In genomic region chr7:66654275-66655112, GRCh38 we compare ENCODE assay signal across 1 cellular context.
TF ChIP-seq lines count a peak whose summit lies in the region.

No MANE protein-coding gene starts in this region.

TF ChIP-seq in HepG2, 621 proteins besides CTCF, POLR2A, EP300 and RAD21 (continued from another document and continues in another):
- TF ChIP-seq, protein P1, sequence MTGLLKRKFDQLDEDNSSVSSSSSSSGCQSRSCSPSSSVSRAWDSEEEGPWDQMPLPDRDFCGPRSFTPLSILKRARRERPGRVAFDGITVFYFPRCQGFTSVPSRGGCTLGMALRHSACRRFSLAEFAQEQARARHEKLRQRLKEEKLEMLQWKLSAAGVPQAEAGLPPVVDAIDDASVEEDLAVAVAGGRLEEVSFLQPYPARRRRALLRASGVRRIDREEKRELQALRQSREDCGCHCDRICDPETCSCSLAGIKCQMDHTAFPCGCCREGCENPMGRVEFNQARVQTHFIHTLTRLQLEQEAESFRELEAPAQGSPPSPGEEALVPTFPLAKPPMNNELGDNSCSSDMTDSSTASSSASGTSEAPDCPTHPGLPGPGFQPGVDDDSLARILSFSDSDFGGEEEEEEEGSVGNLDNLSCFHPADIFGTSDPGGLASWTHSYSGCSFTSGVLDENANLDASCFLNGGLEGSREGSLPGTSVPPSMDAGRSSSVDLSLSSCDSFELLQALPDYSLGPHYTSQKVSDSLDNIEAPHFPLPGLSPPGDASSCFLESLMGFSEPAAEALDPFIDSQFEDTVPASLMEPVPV (CRISPR knock-in tag; IDR thresholded peaks at IDR 0.05): no peak
- TF ChIP-seq, protein P2, sequence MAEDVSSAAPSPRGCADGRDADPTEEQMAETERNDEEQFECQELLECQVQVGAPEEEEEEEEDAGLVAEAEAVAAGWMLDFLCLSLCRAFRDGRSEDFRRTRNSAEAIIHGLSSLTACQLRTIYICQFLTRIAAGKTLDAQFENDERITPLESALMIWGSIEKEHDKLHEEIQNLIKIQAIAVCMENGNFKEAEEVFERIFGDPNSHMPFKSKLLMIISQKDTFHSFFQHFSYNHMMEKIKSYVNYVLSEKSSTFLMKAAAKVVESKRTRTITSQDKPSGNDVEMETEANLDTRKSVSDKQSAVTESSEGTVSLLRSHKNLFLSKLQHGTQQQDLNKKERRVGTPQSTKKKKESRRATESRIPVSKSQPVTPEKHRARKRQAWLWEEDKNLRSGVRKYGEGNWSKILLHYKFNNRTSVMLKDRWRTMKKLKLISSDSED (CRISPR knock-in tag; IDR thresholded peaks at IDR 0.05): no peak
- peak; percentile 63 for TF ChIP-seq TEAD3 (CRISPR knock-in tag; optimal IDR thresholded peaks at IDR 0.05; ENCODE audit: borderline replicate concordance)
- TF ChIP-seq KLF11 (CRISPR knock-in tag; IDR thresholded peaks at IDR 0.05): no peak
- TF ChIP-seq SMAD3 (CRISPR knock-in tag; IDR thresholded peaks at IDR 0.05): peak; percentile 78
- TF ChIP-seq, protein P3, sequence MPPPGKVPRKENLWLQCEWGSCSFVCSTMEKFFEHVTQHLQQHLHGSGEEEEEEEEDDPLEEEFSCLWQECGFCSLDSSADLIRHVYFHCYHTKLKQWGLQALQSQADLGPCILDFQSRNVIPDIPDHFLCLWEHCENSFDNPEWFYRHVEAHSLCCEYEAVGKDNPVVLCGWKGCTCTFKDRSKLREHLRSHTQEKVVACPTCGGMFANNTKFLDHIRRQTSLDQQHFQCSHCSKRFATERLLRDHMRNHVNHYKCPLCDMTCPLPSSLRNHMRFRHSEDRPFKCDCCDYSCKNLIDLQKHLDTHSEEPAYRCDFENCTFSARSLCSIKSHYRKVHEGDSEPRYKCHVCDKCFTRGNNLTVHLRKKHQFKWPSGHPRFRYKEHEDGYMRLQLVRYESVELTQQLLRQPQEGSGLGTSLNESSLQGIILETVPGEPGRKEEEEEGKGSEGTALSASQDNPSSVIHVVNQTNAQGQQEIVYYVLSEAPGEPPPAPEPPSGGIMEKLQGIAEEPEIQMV (CRISPR knock-in tag; IDR thresholded peaks at IDR 0.05; ENCODE audit: low read depth): 0 out of 2 replicates have a peak, but pooled peaks have one; percentile 63
- TF ChIP-seq ARHGAP35 (CRISPR knock-in tag; IDR thresholded peaks at IDR 0.05; ENCODE audit: borderline replicate concordance): peak; percentile 72; the same call in 1 of the 2 replicates
- peak; percentile 43; the same call in 1 of the 2 replicates for TF ChIP-seq HCFC1 (IDR thresholded peaks at IDR 0.05; ENCODE audit: low read depth, low read length)
- TF ChIP-seq, protein P4, sequence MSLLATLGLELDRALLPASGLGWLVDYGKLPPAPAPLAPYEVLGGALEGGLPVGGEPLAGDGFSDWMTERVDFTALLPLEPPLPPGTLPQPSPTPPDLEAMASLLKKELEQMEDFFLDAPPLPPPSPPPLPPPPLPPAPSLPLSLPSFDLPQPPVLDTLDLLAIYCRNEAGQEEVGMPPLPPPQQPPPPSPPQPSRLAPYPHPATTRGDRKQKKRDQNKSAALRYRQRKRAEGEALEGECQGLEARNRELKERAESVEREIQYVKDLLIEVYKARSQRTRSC (CRISPR knock-in tag; IDR thresholded peaks at IDR 0.05; ENCODE audit: low read depth): peak; percentile 98
- peak; percentile 88 for TF ChIP-seq RFXAP (CRISPR knock-in tag; IDR thresholded peaks at IDR 0.05; ENCODE audit: borderline replicate concordance)
- peak; percentile 73 for TF ChIP-seq ZNF205 (CRISPR knock-in tag; IDR thresholded peaks at IDR 0.05)
- TF ChIP-seq FOXC1 (CRISPR knock-in tag; IDR thresholded peaks at IDR 0.05; ENCODE audit: borderline replicate concordance): peak; percentile 68
- 0 out of 2 replicates have a peak, but pooled peaks have one; percentile 48 for TF ChIP-seq HMG20B (CRISPR knock-in tag; conservative IDR thresholded peaks at IDR 0.05)
- TF ChIP-seq CENPBD1 (CRISPR knock-in tag; IDR thresholded peaks at IDR 0.05; ENCODE audit: borderline replicate concordance, low read depth): no peak
- no peak for TF ChIP-seq ZNF720 (CRISPR knock-in tag; IDR thresholded peaks at IDR 0.05)
- TF ChIP-seq ZNF264 (CRISPR knock-in tag; IDR thresholded peaks at IDR 0.05): no peak
- no peak; the same call in none of the 2 replicates for TF ChIP-seq ZNF891 (CRISPR knock-in tag; IDR thresholded peaks at IDR 0.05)
- TF ChIP-seq, protein P5, sequence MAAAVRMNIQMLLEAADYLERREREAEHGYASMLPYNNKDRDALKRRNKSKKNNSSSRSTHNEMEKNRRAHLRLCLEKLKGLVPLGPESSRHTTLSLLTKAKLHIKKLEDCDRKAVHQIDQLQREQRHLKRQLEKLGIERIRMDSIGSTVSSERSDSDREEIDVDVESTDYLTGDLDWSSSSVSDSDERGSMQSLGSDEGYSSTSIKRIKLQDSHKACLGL (CRISPR knock-in tag; IDR thresholded peaks at IDR 0.05): 0 out of 2 replicates have a peak, but pooled peaks have one; percentile 64
- TF ChIP-seq, protein P6, sequence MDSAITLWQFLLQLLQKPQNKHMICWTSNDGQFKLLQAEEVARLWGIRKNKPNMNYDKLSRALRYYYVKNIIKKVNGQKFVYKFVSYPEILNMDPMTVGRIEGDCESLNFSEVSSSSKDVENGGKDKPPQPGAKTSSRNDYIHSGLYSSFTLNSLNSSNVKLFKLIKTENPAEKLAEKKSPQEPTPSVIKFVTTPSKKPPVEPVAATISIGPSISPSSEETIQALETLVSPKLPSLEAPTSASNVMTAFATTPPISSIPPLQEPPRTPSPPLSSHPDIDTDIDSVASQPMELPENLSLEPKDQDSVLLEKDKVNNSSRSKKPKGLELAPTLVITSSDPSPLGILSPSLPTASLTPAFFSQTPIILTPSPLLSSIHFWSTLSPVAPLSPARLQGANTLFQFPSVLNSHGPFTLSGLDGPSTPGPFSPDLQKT (CRISPR knock-in tag; IDR thresholded peaks at IDR 0.05; ENCODE audit: borderline replicate concordance): 0 out of 2 replicates have a peak, but pooled peaks have one; percentile 1
- TF ChIP-seq ZNF3 (CRISPR knock-in tag; IDR thresholded peaks at IDR 0.05): no peak; the same call in 1 of the 2 replicates
- TF ChIP-seq, protein P7, sequence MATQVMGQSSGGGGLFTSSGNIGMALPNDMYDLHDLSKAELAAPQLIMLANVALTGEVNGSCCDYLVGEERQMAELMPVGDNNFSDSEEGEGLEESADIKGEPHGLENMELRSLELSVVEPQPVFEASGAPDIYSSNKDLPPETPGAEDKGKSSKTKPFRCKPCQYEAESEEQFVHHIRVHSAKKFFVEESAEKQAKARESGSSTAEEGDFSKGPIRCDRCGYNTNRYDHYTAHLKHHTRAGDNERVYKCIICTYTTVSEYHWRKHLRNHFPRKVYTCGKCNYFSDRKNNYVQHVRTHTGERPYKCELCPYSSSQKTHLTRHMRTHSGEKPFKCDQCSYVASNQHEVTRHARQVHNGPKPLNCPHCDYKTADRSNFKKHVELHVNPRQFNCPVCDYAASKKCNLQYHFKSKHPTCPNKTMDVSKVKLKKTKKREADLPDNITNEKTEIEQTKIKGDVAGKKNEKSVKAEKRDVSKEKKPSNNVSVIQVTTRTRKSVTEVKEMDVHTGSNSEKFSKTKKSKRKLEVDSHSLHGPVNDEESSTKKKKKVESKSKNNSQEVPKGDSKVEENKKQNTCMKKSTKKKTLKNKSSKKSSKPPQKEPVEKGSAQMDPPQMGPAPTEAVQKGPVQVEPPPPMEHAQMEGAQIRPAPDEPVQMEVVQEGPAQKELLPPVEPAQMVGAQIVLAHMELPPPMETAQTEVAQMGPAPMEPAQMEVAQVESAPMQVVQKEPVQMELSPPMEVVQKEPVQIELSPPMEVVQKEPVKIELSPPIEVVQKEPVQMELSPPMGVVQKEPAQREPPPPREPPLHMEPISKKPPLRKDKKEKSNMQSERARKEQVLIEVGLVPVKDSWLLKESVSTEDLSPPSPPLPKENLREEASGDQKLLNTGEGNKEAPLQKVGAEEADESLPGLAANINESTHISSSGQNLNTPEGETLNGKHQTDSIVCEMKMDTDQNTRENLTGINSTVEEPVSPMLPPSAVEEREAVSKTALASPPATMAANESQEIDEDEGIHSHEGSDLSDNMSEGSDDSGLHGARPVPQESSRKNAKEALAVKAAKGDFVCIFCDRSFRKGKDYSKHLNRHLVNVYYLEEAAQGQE (IDR thresholded peaks at IDR 0.05; ENCODE audit: borderline replicate concordance in 1 of 2, low read depth in 1 of 2, low read length in 2 of 2): peak in 1 of 2 experiments; percentile 42; a peak in 1 of 4 replicates
- TF ChIP-seq ZNF251 (CRISPR knock-in tag; IDR thresholded peaks at IDR 0.05): no peak
- peak; percentile 83 for TF ChIP-seq ZMYM4 (CRISPR knock-in tag; IDR thresholded peaks at IDR 0.05)
- TF ChIP-seq ZNF124 (CRISPR knock-in tag; IDR thresholded peaks at IDR 0.05): peak; percentile 95; the same call in 1 of the 2 replicates
- peak; percentile 64; the same call in 1 of the 2 replicates for TF ChIP-seq NR2F2 (IDR thresholded peaks at IDR 0.05; ENCODE audit: borderline replicate concordance, low read depth)
- no peak for TF ChIP-seq IKZF4 (CRISPR knock-in tag; IDR thresholded peaks at IDR 0.05; ENCODE audit: borderline replicate concordance, low read depth, not compliant biosample characterization)
- no peak for TF ChIP-seq ZNF567 (CRISPR knock-in tag; IDR thresholded peaks at IDR 0.05; ENCODE audit: borderline replicate concordance)
- TF ChIP-seq NAIF1 (CRISPR knock-in tag; IDR thresholded peaks at IDR 0.05; ENCODE audit: borderline replicate concordance): peak; percentile 91
- peak; percentile 25; the same call in 1 of the 2 replicates for TF ChIP-seq ZNF12 (CRISPR knock-in tag; IDR thresholded peaks at IDR 0.05)
- TF ChIP-seq ZNF607 (CRISPR knock-in tag; IDR thresholded peaks at IDR 0.05; ENCODE audit: borderline replicate concordance): peak; percentile 77
- no peak for TF ChIP-seq ZNF619 (CRISPR knock-in tag; IDR thresholded peaks at IDR 0.05)
- TF ChIP-seq ZBTB2 (CRISPR knock-in tag; IDR thresholded peaks at IDR 0.05; ENCODE audit: low read depth): peak; percentile 88
- no peak for TF ChIP-seq KDM3A (CRISPR knock-in tag; IDR thresholded peaks at IDR 0.05; ENCODE audit: low read depth)
- no peak for TF ChIP-seq ZNF674 (CRISPR knock-in tag; IDR thresholded peaks at IDR 0.05; ENCODE audit: low read depth)
- no peak for TF ChIP-seq NONO (IDR thresholded peaks at IDR 0.05)
- peak; percentile 91 for TF ChIP-seq NONO (CRISPR knock-in tag; conservative IDR thresholded peaks at IDR 0.05)
- TF ChIP-seq, protein P8, sequence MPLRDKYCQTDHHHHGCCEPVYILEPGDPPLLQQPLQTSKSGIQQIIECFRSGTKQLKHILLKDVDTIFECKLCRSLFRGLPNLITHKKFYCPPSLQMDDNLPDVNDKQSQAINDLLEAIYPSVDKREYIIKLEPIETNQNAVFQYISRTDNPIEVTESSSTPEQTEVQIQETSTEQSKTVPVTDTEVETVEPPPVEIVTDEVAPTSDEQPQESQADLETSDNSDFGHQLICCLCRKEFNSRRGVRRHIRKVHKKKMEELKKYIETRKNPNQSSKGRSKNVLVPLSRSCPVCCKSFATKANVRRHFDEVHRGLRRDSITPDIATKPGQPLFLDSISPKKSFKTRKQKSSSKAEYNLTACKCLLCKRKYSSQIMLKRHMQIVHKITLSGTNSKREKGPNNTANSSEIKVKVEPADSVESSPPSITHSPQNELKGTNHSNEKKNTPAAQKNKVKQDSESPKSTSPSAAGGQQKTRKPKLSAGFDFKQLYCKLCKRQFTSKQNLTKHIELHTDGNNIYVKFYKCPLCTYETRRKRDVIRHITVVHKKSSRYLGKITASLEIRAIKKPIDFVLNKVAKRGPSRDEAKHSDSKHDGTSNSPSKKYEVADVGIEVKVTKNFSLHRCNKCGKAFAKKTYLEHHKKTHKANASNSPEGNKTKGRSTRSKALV (CRISPR knock-in tag; IDR thresholded peaks at IDR 0.05): peak; percentile 56
- TF ChIP-seq RORA (CRISPR knock-in tag; IDR thresholded peaks at IDR 0.05): no peak
- TF ChIP-seq, protein P9, sequence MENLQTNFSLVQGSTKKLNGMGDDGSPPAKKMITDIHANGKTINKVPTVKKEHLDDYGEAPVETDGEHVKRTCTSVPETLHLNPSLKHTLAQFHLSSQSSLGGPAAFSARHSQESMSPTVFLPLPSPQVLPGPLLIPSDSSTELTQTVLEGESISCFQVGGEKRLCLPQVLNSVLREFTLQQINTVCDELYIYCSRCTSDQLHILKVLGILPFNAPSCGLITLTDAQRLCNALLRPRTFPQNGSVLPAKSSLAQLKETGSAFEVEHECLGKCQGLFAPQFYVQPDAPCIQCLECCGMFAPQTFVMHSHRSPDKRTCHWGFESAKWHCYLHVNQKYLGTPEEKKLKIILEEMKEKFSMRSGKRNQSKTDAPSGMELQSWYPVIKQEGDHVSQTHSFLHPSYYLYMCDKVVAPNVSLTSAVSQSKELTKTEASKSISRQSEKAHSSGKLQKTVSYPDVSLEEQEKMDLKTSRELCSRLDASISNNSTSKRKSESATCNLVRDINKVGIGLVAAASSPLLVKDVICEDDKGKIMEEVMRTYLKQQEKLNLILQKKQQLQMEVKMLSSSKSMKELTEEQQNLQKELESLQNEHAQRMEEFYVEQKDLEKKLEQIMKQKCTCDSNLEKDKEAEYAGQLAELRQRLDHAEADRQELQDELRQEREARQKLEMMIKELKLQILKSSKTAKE (CRISPR knock-in tag; IDR thresholded peaks at IDR 0.05; ENCODE audit: borderline replicate concordance): peak; percentile 35; the same call in 1 of the 2 replicates
- TF ChIP-seq FOXM1 (CRISPR knock-in tag; IDR thresholded peaks at IDR 0.05): peak; percentile 15; the same call in 1 of the 2 replicates
- peak; percentile 87 for TF ChIP-seq ZNF784 (CRISPR knock-in tag; IDR thresholded peaks at IDR 0.05; ENCODE audit: borderline replicate concordance)
- no peak for TF ChIP-seq DNMT3B (CRISPR knock-in tag; conservative IDR thresholded peaks at IDR 0.05)
- peak; percentile 88 for TF ChIP-seq TFDP2 (CRISPR knock-in tag; IDR thresholded peaks at IDR 0.05)
